In the genomic region with DNA sequence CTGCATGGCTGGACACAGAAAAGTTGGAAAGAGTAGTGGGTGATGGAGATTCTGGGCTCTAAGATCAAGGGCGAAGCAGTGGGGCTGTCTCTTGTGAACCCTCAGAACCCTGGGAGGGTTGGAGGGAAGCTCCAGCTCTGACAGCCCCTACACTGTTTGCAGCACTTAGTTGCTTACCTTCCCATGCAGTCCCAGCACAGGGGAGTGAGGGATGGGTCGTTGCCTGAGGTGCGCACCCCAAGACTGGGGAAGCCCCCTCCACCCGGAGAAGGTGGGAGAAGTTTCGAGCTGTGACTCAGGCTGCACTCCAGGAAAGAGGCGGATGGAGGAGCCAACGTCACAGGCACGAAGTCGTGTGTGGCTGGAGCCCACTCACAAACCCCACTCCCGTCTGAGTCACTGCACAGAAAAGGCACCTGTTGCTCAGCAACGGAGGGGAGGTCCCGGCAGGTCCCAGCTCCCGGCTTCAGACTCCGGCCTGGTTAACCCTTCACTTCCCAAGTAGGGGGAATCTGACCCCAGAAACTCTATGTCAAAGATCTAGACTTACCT, we compare ENCODE assay signal across 8 cellular contexts.
DNase-seq lines count a peak whose midpoint lies in the region; ATAC-seq and TF ChIP-seq lines count a peak whose summit lies in the region.

No MANE protein-coding gene starts in this region.

- H3K27me3 Mint-ChIP-seq in Caco-2 (ENCODE audit: insufficient read depth, unreplicated experiment) (peaks cover 5% of the 10 kb centered on the region), osteocyte (ENCODE audit: unreplicated experiment) (peaks cover 11% of the 10 kb centered on the region)

- peaks cover 9% of the 10 kb centered on the region for H3K4me1 Mint-ChIP-seq in Caco-2 (ENCODE audit: low read depth, unreplicated experiment)
- no peaks in the 10 kb centered on the region for H3K4me1 Mint-ChIP-seq in osteocyte (ENCODE audit: unreplicated experiment)

- peak overlapping the region; percentile 39 for H3K4me3 Mint-ChIP-seq in Caco-2 (ENCODE audit: unreplicated experiment)
- H3K4me3 Mint-ChIP-seq in osteocyte (ENCODE audit: unreplicated experiment): no peak overlapping the region

- intact Hi-C loops in Caco-2 (cut with micrococcal nuclease; ENCODE audit: unreplicated experiment): no loop called here
- intact Hi-C loops in tibial artery (cut with DNase I; ENCODE audit: low total_unique reads): no loop called here

- CTCF ChIA-PET in Caco-2 (lab: Charles Lee) (no interaction called here), RWPE1 (lab: Yijun Ruan, JAX) (interaction anchor here (0.6 to 1.5 kb wide), 2 partner anchors 38 to 1449 kb away, joined by 3 to 5 read pairs; no protein-coding TSS in a partner anchor)

- DNase-seq in Caco-2: no peak
- DNase-seq in RWPE1 (ENCODE audit: low spot score): peak; percentile 84
- DNase-seq in caudate nucleus (lab: John Stamatoyannopoulos, UW): peak in 53 of 61 donors; percentile 5 to 95 (median 66)
- DNase-seq in osteocyte (ENCODE audit: extremely low spot score, unreplicated experiment): peak; percentile 75
- DNase-seq in DMS 273 (lab: John Stamatoyannopoulos, UW; ENCODE audit: unreplicated experiment): no peak
- no peak for DNase-seq in effector memory CD4-positive, alpha-beta T cell
- no peak for DNase-seq in tibial artery

- TF ChIP-seq CTCF in Caco-2 (IDR thresholded peaks at IDR 0.05; ENCODE audit: insufficient read depth in 1 of 2, low read depth in 1 of 2, low read length in 1 of 2, severe bottlenecking in 1 of 2, unreplicated experiment in 1 of 2): no peak
- no peak for TF ChIP-seq CTCF in RWPE1 (conservative IDR thresholded peaks at IDR 0.05; ENCODE audit: low read depth)
- no peak for TF ChIP-seq CTCF in osteocyte (IDR thresholded peaks at IDR 0.05)
- no peak for TF ChIP-seq CTCF in tibial artery (IDR thresholded peaks at IDR 0.05)

- H3K27ac ChIP-seq in RWPE1 (no peak overlapping the region), caudate nucleus (ENCODE audit: low read depth, low read length) (peak overlapping the region; percentile 87), tibial artery (no peak overlapping the region)
- H3K27ac ChIP-seq in effector memory CD4-positive, alpha-beta T cell (ENCODE audit: insufficient read depth, low read length, poor library complexity, severe bottlenecking): no peak overlapping the region

- no TSS peak for BruUV-seq in Caco-2 (replicated peaks; lab: Mats Ljungman, UMichigan)

- H3K9me3 ChIP-seq in Caco-2 (no peaks in the 10 kb centered on the region), tibial artery (peaks cover 0 to 6% (median 0%) of the 10 kb centered on the region in 3 donors)
- H3K9me3 ChIP-seq in effector memory CD4-positive, alpha-beta T cell (ENCODE audit: control insufficient read depth, low read length): no peaks in the 10 kb centered on the region

- H3K4me1 ChIP-seq in Caco-2 (no peaks in the 10 kb centered on the region), tibial artery (no peaks in the 10 kb centered on the region)
- H3K4me1 ChIP-seq in effector memory CD4-positive, alpha-beta T cell (ENCODE audit: control insufficient read depth, insufficient read depth, low read length, poor library complexity, severe bottlenecking): no peaks in the 10 kb centered on the region

- no peaks in the 10 kb centered on the region for H3K36me3 Mint-ChIP-seq in Caco-2 (ENCODE audit: insufficient read depth, unreplicated experiment)
- H3K36me3 Mint-ChIP-seq in osteocyte (ENCODE audit: unreplicated experiment): no peaks in the 10 kb centered on the region

- H3K4me3 ChIP-seq in Caco-2 (ENCODE audit: low read depth, low read length): no peak overlapping the region
- no peak overlapping the region for H3K4me3 ChIP-seq in effector memory CD4-positive, alpha-beta T cell (ENCODE audit: insufficient read depth, low read depth, low read length, poor library complexity, severe bottlenecking)
- no peak overlapping the region for H3K4me3 ChIP-seq in tibial artery

- H3K9me3 Mint-ChIP-seq in Caco-2 (ENCODE audit: unreplicated experiment) (peaks cover 11% of the 10 kb centered on the region), osteocyte (ENCODE audit: unreplicated experiment) (peaks cover 5% of the 10 kb centered on the region)

- POLR2A ChIA-PET in Caco-2 (lab: Charles Lee): no interaction called here
- POLR2A ChIA-PET in RWPE1 (lab: Yijun Ruan, JAX; ENCODE audit: low non-redundant PET): no interaction called here

- no peak for ATAC-seq in HG02610 (IDR thresholded peaks at IDR 0.05; ENCODE audit: unreplicated experiment)

- no peak overlapping the region for H3K27ac Mint-ChIP-seq in Caco-2 (ENCODE audit: unreplicated experiment)
- no peak overlapping the region for H3K27ac Mint-ChIP-seq in osteocyte (ENCODE audit: unreplicated experiment)

- H3K27me3 ChIP-seq in Caco-2 (replicated peaks; ENCODE audit: control insufficient read depth, insufficient read depth, low read length): no peaks in the 10 kb centered on the region
- H3K27me3 ChIP-seq in effector memory CD4-positive, alpha-beta T cell (replicated peaks; ENCODE audit: control insufficient read depth, insufficient read depth, low read length, poor library complexity, severe bottlenecking): no peaks in the 10 kb centered on the region
- H3K27me3 ChIP-seq in tibial artery: peaks cover 0 to 13% of the 10 kb centered on the region in 2 donors

- no peaks in the 10 kb centered on the region for H3K36me3 ChIP-seq in Caco-2 (ENCODE audit: control insufficient read depth, insufficient read depth, low read length)
- no peaks in the 10 kb centered on the region for H3K36me3 ChIP-seq in effector memory CD4-positive, alpha-beta T cell (ENCODE audit: control insufficient read depth, insufficient read depth, low read length)
- no peaks in the 10 kb centered on the region for H3K36me3 ChIP-seq in tibial artery

Comparison
In these comparisons a context has a peak if more than half of its experiments do, and no peak if none do; other contexts are left out.
1. DNase-seq: peak in RWPE1 (single experiment), caudate nucleus (53 of 61) and osteocyte (single experiment); none in Caco-2 (0 of 2), DMS 273 (single experiment), effector memory CD4-positive, alpha-beta T cell (0 of 3) and tibial artery (0 of 2).